In genomic region chr2:112345030-112346027, GRCh38 we compare ENCODE assay signal across 1 cellular context.
TF ChIP-seq lines count a peak whose summit lies in the region.

No MANE protein-coding gene starts in this region.

TF ChIP-seq in HepG2, 621 proteins besides CTCF, POLR2A, EP300 and RAD21 (continued from another document and continues in another):
- TF ChIP-seq ATRX (CRISPR knock-in tag; IDR thresholded peaks at IDR 0.05; ENCODE audit: borderline replicate concordance): no peak
- no peak for TF ChIP-seq AKNA (CRISPR knock-in tag; IDR thresholded peaks at IDR 0.05; ENCODE audit: borderline replicate concordance)
- TF ChIP-seq, protein P1, sequence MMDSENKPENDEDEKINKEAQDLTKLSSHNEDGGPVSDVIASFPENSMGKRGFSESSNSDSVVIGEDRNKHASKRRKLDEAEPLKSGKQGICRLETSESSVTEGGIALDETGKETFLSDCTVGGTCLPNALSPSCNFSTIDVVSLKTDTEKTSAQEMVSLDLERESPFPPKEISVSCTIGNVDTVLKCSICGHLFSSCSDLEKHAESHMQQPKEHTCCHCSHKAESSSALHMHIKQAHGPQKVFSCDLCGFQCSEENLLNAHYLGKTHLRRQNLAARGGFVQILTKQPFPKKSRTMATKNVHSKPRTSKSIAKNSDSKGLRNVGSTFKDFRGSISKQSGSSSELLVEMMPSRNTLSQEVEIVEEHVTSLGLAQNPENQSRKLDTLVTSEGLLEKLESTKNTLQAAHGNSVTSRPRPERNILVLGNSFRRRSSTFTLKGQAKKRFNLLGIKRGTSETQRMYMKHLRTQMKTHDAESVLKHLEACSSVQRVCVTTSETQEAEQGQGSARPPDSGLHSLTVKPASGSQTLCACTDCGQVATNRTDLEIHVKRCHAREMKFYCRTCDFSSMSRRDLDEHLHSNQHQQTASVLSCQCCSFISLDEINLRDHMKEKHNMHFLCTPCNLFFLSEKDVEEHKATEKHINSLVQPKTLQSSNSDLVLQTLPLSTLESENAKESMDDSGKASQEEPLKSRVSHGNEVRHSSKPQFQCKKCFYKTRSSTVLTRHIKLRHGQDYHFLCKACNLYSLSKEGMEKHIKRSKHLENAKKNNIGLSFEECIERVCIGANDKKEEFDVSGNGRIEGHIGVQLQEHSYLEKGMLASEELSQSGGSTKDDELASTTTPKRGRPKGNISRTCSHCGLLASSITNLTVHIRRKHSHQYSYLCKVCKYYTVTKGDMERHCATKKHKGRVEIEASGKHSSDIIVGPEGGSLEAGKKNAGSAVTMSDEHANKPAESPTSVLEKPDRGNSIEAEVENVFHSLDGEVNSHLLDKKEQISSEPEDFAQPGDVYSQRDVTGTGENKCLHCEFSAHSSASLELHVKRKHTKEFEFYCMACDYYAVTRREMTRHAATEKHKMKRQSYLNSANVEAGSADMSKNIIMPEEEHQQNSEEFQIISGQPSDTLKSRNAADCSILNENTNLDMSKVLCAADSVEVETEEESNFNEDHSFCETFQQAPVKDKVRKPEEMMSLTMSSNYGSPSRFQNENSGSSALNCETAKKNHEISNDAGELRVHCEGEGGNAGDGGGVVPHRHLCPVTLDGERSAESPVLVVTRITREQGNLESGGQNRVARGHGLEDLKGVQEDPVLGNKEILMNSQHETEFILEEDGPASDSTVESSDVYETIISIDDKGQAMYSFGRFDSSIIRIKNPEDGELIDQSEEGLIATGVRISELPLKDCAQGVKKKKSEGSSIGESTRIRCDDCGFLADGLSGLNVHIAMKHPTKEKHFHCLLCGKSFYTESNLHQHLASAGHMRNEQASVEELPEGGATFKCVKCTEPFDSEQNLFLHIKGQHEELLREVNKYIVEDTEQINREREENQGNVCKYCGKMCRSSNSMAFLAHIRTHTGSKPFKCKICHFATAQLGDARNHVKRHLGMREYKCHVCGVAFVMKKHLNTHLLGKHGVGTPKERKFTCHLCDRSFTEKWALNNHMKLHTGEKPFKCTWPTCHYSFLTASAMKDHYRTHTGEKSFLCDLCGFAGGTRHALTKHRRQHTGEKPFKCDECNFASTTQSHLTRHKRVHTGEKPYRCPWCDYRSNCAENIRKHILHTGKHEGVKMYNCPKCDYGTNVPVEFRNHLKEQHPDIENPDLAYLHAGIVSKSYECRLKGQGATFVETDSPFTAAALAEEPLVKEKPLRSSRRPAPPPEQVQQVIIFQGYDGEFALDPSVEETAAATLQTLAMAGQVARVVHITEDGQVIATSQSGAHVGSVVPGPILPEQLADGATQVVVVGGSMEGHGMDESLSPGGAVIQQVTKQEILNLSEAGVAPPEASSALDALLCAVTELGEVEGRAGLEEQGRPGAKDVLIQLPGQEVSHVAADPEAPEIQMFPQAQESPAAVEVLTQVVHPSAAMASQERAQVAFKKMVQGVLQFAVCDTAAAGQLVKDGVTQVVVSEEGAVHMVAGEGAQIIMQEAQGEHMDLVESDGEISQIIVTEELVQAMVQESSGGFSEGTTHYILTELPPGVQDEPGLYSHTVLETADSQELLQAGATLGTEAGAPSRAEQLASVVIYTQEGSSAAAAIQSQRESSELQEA (CRISPR knock-in tag; IDR thresholded peaks at IDR 0.05; ENCODE audit: not compliant biosample characterization): peak; percentile 37
- no peak for TF ChIP-seq HOXA9 (CRISPR knock-in tag; IDR thresholded peaks at IDR 0.05; ENCODE audit: borderline replicate concordance)
- TF ChIP-seq, protein P2, sequence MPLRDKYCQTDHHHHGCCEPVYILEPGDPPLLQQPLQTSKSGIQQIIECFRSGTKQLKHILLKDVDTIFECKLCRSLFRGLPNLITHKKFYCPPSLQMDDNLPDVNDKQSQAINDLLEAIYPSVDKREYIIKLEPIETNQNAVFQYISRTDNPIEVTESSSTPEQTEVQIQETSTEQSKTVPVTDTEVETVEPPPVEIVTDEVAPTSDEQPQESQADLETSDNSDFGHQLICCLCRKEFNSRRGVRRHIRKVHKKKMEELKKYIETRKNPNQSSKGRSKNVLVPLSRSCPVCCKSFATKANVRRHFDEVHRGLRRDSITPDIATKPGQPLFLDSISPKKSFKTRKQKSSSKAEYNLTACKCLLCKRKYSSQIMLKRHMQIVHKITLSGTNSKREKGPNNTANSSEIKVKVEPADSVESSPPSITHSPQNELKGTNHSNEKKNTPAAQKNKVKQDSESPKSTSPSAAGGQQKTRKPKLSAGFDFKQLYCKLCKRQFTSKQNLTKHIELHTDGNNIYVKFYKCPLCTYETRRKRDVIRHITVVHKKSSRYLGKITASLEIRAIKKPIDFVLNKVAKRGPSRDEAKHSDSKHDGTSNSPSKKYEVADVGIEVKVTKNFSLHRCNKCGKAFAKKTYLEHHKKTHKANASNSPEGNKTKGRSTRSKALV (CRISPR knock-in tag; IDR thresholded peaks at IDR 0.05): no peak
- TF ChIP-seq E2F1 (CRISPR knock-in tag; IDR thresholded peaks at IDR 0.05): no peak
- no peak for TF ChIP-seq ZNF142 (CRISPR knock-in tag; IDR thresholded peaks at IDR 0.05)
- TF ChIP-seq GATA4 (IDR thresholded peaks at IDR 0.05; ENCODE audit: borderline replicate concordance, low read depth): no peak
- TF ChIP-seq ZNF773 (CRISPR knock-in tag; IDR thresholded peaks at IDR 0.05; ENCODE audit: borderline replicate concordance): no peak
- TF ChIP-seq HOXD1 (CRISPR knock-in tag; IDR thresholded peaks at IDR 0.05): no peak
- TF ChIP-seq PHF21A (CRISPR knock-in tag; IDR thresholded peaks at IDR 0.05): no peak
- TF ChIP-seq HNF4G (IDR thresholded peaks at IDR 0.05; ENCODE audit: borderline replicate concordance, low read depth, low read length): no peak
- no peak for TF ChIP-seq HNF4G (CRISPR knock-in tag; IDR thresholded peaks at IDR 0.05; ENCODE audit: borderline replicate concordance, low read depth)
- no peak for TF ChIP-seq ZBTB46 (CRISPR knock-in tag; IDR thresholded peaks at IDR 0.05; ENCODE audit: borderline replicate concordance)
- TF ChIP-seq, protein P3, sequence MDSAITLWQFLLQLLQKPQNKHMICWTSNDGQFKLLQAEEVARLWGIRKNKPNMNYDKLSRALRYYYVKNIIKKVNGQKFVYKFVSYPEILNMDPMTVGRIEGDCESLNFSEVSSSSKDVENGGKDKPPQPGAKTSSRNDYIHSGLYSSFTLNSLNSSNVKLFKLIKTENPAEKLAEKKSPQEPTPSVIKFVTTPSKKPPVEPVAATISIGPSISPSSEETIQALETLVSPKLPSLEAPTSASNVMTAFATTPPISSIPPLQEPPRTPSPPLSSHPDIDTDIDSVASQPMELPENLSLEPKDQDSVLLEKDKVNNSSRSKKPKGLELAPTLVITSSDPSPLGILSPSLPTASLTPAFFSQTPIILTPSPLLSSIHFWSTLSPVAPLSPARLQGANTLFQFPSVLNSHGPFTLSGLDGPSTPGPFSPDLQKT (CRISPR knock-in tag; IDR thresholded peaks at IDR 0.05; ENCODE audit: borderline replicate concordance): no peak
- TF ChIP-seq, protein P4, sequence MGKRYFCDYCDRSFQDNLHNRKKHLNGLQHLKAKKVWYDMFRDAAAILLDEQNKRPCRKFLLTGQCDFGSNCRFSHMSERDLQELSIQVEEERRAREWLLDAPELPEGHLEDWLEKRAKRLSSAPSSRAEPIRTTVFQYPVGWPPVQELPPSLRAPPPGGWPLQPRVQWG (CRISPR knock-in tag; IDR thresholded peaks at IDR 0.05; ENCODE audit: borderline replicate concordance, low read depth): no peak
- TF ChIP-seq, protein P5, sequence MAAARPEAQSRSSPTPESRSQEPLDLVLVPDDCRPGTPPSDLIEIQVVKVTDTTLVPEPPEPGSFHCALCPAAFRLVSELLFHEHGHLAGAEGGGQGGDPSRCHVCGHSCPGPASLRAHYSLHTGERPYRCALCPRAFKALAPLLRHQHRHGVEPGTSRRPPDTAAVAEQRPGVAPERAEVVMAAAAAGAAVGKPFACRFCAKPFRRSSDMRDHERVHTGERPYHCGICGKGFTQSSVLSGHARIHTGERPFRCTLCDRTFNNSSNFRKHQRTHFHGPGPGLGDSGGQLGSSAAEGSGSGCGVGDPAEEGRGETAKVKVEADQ (CRISPR knock-in tag; IDR thresholded peaks at IDR 0.05; ENCODE audit: borderline replicate concordance): no peak
- no peak for TF ChIP-seq POLR2G (IDR thresholded peaks at IDR 0.05; ENCODE audit: low read depth, low read length)
- TF ChIP-seq FOXP1 (IDR thresholded peaks at IDR 0.05): no peak
- no peak for TF ChIP-seq FOXP1 (CRISPR knock-in tag; IDR thresholded peaks at IDR 0.05)
- TF ChIP-seq, protein P6, sequence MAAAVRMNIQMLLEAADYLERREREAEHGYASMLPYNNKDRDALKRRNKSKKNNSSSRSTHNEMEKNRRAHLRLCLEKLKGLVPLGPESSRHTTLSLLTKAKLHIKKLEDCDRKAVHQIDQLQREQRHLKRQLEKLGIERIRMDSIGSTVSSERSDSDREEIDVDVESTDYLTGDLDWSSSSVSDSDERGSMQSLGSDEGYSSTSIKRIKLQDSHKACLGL (CRISPR knock-in tag; IDR thresholded peaks at IDR 0.05): no peak
- no peak for TF ChIP-seq SETDB1 (CRISPR knock-in tag; IDR thresholded peaks at IDR 0.05; ENCODE audit: borderline replicate concordance)
